26 cellular contexts compared by ENCODE assay signal in the genomic region with DNA sequence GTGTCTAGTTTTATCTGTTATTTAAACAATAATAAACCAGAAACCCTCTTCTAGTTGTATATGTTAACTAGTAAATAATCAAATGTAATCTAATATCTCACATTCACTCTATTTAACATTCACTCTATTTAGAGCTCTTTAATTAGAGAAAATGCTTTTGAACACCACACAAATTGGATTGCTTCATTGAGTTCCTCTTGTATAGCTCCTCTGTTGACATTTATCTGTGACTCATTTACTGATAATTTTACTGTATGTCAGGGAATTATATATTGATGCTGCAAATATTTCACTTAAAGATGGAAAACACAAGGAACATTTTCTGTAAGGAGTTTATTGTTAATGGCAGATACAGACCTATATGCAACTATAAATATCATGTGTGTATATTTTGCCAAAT.
"Had no signal": no experiment of that assay in that cellular context is flagged by ENCODE, and none has a peak within 500 bp of the region (broad histone marks: within the 10 kb centered on the region; RNA-seq: fewer than 3 reads in every experiment).

No MANE protein-coding gene starts in this region.

- ATAC-seq: activated CD4-positive, CD25-positive, alpha-beta regulatory T cell treated with anti-CD3 and anti-CD28 coated beads, Interleukin-2, amount 50 U/mL, for 24 hours; activated CD8-positive, alpha-beta T cell treated with anti-CD3 and anti-CD28 coated beads for 36 hours; activated T-cell treated with anti-CD3 and anti-CD28 coated beads, Interleukin-2, amount 50 U/mL, for 72 hours; K562; Panc1 had no signal

- H3K9me3 ChIP-seq: adrenal gland, breast epithelium, SJCRH30 had no signal

- H3K27ac ChIP-seq: adrenal gland, breast epithelium, SJCRH30 had no signal

- H3K27me3 ChIP-seq: adrenal gland, breast epithelium, SJCRH30 had no signal

- H3K4me3 ChIP-seq: adrenal gland, breast epithelium, K562, SJCRH30 had no signal

- H3K36me3 ChIP-seq: adrenal gland, breast epithelium, SJCRH30 had no signal

- DNase-seq: activated CD4-positive, alpha-beta T cell treated with anti-CD3 and anti-CD28 coated beads for 4 hours; activated CD8-positive, alpha-beta memory T cell treated with anti-CD3 and anti-CD28 coated beads, Interleukin-2, amount 50 U/mL, for 4 hours; activated CD8-positive, alpha-beta T cell treated with anti-CD3 and anti-CD28 coated beads for 36 hours; activated gamma-delta T cell treated with Interleukin-2 at 50 U/mL for 16 hours; activated naive CD4-positive, alpha-beta T cell treated with anti-CD3 and anti-CD28 coated beads, Interleukin-2, amount 10 ng/mL, durations not matched to agents 7 days and 5 days; activated naive CD8-positive, alpha-beta T cell treated with anti-CD3 and anti-CD28 coated beads for 36 hours; activated T-cell treated with anti-CD3 and anti-CD28 coated beads, Interleukin-2, amount 50 U/mL, for 72 hours; adrenal gland; aorta; central memory CD4-positive, alpha-beta T cell; Kasumi-1; NCI-H1105; NCI-H1436 treated with DMSO at 0.1 percent for 48 hours; NCI-H187; NCI-H2081; NCI-H2171; NCI-H226; NCI-H526 treated with DMSO at 0.1 percent for 48 hours; NCI-H82; Right ventricle myocardium superior; RPMI8226; SJCRH30 had no signal

- H3K4me1 ChIP-seq: adrenal gland, breast epithelium, SJCRH30 had no signal
